21 cellular contexts compared by ENCODE assay signal in genomic region chr16:79362312-79362970, GRCh38.
A peak's percentile ranks its signal among the peaks of the same experiment; 100 is the strongest.
DNase-seq lines count a peak whose midpoint lies in the region; ATAC-seq, FAIRE-seq and TF ChIP-seq lines count a peak whose summit lies in the region.
"Had no signal": no experiment of that assay in that cellular context is flagged by ENCODE, and none has a peak within 500 bp of the region (broad histone marks: within the 10 kb centered on the region; RNA-seq: fewer than 3 reads in every experiment).

No MANE protein-coding gene starts in this region.

- no peak overlapping the region for H3K4me3 Mint-ChIP-seq in activated CD4-positive, alpha-beta T cell treated with anti-CD3 and anti-CD28 coated beads, Interleukin-2, amount 10 ng/mL, durations not matched to agents 24 days and 14 days
- H3K4me3 Mint-ChIP-seq in stimulated activated effector memory CD8-positive, alpha-beta T cell treated with anti-CD3 and anti-CD28 coated beads, Interleukin-12 subunit alpha, Interleukin-12 subunit beta, amount 100 ng/mL, for 72 hours: peak overlapping the region; percentile 9

- H3K27ac ChIP-seq in testis: no peak overlapping the region
- H3K27ac ChIP-seq: C4-2B, GM23248, RWPE1, SJCRH30 had no signal

- peaks cover 19% of the 10 kb centered on the region for H3K27me3 Mint-ChIP-seq in activated CD4-positive, alpha-beta T cell treated with anti-CD3 and anti-CD28 coated beads, Interleukin-2, amount 10 ng/mL, durations not matched to agents 24 days and 14 days

- H3K27me3 ChIP-seq in bronchial epithelial cell (ENCODE audit: control insufficient read depth, insufficient read depth, low read length) (no peaks in the 10 kb centered on the region), testis (no peaks in the 10 kb centered on the region)
- H3K27me3 ChIP-seq: SJCRH30 had no signal

- peaks cover 11% of the 10 kb centered on the region for H3K9me3 Mint-ChIP-seq in activated CD4-positive, alpha-beta T cell treated with anti-CD3 and anti-CD28 coated beads, Interleukin-2, amount 10 ng/mL, durations not matched to agents 24 days and 14 days
- H3K9me3 Mint-ChIP-seq in stimulated activated effector memory CD8-positive, alpha-beta T cell treated with anti-CD3 and anti-CD28 coated beads, Interleukin-12 subunit alpha, Interleukin-12 subunit beta, amount 100 ng/mL, for 72 hours: no peaks in the 10 kb centered on the region

- no peaks in the 10 kb centered on the region for H3K36me3 ChIP-seq in bronchial epithelial cell (ENCODE audit: control insufficient read depth, insufficient read depth, low read length)
- H3K36me3 ChIP-seq in testis (ENCODE audit: low read depth, missing control alignments): no peaks in the 10 kb centered on the region
- H3K36me3 ChIP-seq: SJCRH30 had no signal

- H3K4me3 ChIP-seq in bronchial epithelial cell (ENCODE audit: low read depth, low read length) (no peak overlapping the region), testis (no peak overlapping the region)
- H3K4me3 ChIP-seq: GM23248, SJCRH30 had no signal

- ATAC-seq in stimulated activated effector memory CD8-positive, alpha-beta T cell treated with anti-CD3 and anti-CD28 coated beads, Interleukin-12 subunit alpha, Interleukin-12 subunit beta, amount 100 ng/mL, for 72 hours: no peak

- WGBS in testis, 2 donors: 93 to 94% methylated on average over 7 of the region's 7 CpGs

- intact Hi-C loops in activated CD4-positive, alpha-beta T cell treated with anti-CD3 and anti-CD28 coated beads, Interleukin-2, amount 10 ng/mL, durations not matched to agents 24 days and 14 days (cut with micrococcal nuclease): no loop called here
- intact Hi-C loops in testis (cut with DNase I; ENCODE audit: low total_unique reads): no loop called here

- H3K4me1 Mint-ChIP-seq in activated CD4-positive, alpha-beta T cell treated with anti-CD3 and anti-CD28 coated beads, Interleukin-2, amount 10 ng/mL, durations not matched to agents 24 days and 14 days: peaks cover 9% of the 10 kb centered on the region
- peaks cover 47% of the 10 kb centered on the region for H3K4me1 Mint-ChIP-seq in stimulated activated effector memory CD8-positive, alpha-beta T cell treated with anti-CD3 and anti-CD28 coated beads, Interleukin-12 subunit alpha, Interleukin-12 subunit beta, amount 100 ng/mL, for 72 hours

- no peak for TF ChIP-seq POLR2A in GM12891 (IDR thresholded peaks at IDR 0.05; ENCODE audit: low read depth, low read length)
- TF ChIP-seq POLR2A in testis (IDR thresholded peaks at IDR 0.05): no peak

- no peaks in the 10 kb centered on the region for H3K9me3 ChIP-seq in testis
- H3K9me3 ChIP-seq: SJCRH30 had no signal

- H3K4me1 ChIP-seq in testis: no peaks in the 10 kb centered on the region
- H3K4me1 ChIP-seq: SJCRH30 had no signal

- no peak for FAIRE-seq in bronchial epithelial cell (lab: Jason Lieb, UNC)
- FAIRE-seq in GM12891 (lab: Jason Lieb, UNC): no peak
- FAIRE-seq: G401.6, GM12892, GM19239 had no signal

- TF ChIP-seq CTCF in bronchial epithelial cell (IDR thresholded peaks at IDR 0.05; ENCODE audit: insufficient read depth, low read length, severe bottlenecking) (no peak), testis (IDR thresholded peaks at IDR 0.05) (no peak)

- H3K27ac Mint-ChIP-seq in activated CD4-positive, alpha-beta T cell treated with anti-CD3 and anti-CD28 coated beads, Interleukin-2, amount 10 ng/mL, durations not matched to agents 24 days and 14 days: no peak overlapping the region
- H3K27ac Mint-ChIP-seq in stimulated activated effector memory CD8-positive, alpha-beta T cell treated with anti-CD3 and anti-CD28 coated beads, Interleukin-12 subunit alpha, Interleukin-12 subunit beta, amount 100 ng/mL, for 72 hours: no peak overlapping the region

- no peaks in the 10 kb centered on the region for H3K36me3 Mint-ChIP-seq in activated CD4-positive, alpha-beta T cell treated with anti-CD3 and anti-CD28 coated beads, Interleukin-2, amount 10 ng/mL, durations not matched to agents 24 days and 14 days (ENCODE audit: low read depth)
- H3K36me3 Mint-ChIP-seq in stimulated activated effector memory CD8-positive, alpha-beta T cell treated with anti-CD3 and anti-CD28 coated beads, Interleukin-12 subunit alpha, Interleukin-12 subunit beta, amount 100 ng/mL, for 72 hours: no peaks in the 10 kb centered on the region

- peak; percentile 60 for DNase-seq in activated CD4-positive, alpha-beta T cell treated with anti-CD3 and anti-CD28 coated beads, Interleukin-2, amount 10 ng/mL, durations not matched to agents 24 days and 14 days
- no peak for DNase-seq in activated CD4-positive, alpha-beta T cell treated with anti-CD3 and anti-CD28 coated beads for 1 hour
- DNase-seq in bronchial epithelial cell (ENCODE audit: low read depth) (peak; percentile 37), kidney glomerular epithelial cell (lab: John Stamatoyannopoulos, UW) (peak; percentile 28), GM12891 (ENCODE audit: insufficient read length, low spot score) (no peak), testis (no peak), NCI-H748 (lab: John Stamatoyannopoulos, UW; ENCODE audit: unreplicated experiment) (no peak)
- no peak for DNase-seq in stimulated activated effector memory CD8-positive, alpha-beta T cell treated with anti-CD3 and anti-CD28 coated beads, Interleukin-12 subunit alpha, Interleukin-12 subunit beta, amount 100 ng/mL, for 72 hours (ENCODE audit: low spot score in 2 of 2)
- DNase-seq: 8988T, DMS79 treated with DMSO at 0.1 percent for 48 hours, GM23248, NCI-H1436, NCI-H2081, NCI-H524, OCI-M1, SJCRH30 had no signal

TF ChIP-seq in GM12891, 5 proteins besides CTCF, POLR2A, EP300 and RAD21:
- TF ChIP-seq TAF1 (IDR thresholded peaks at IDR 0.05; ENCODE audit: low read depth, low read length) (no peak), SPI1 (IDR thresholded peaks at IDR 0.05; ENCODE audit: low read depth, low read length) (no peak), POU2F2 (IDR thresholded peaks at IDR 0.05; ENCODE audit: low read depth, low read length) (no peak), PAX5 (IDR thresholded peaks at IDR 0.05; ENCODE audit: insufficient read depth, low read length, severe bottlenecking) (no peak), POLR2AphosphoS5 (IDR thresholded peaks at IDR 0.05; ENCODE audit: low read depth, low read length) (no peak)

Comparison
In these comparisons a context has a peak if more than half of its experiments do, and no peak if none do; other contexts are left out.
1. DNase-seq: peak in activated CD4-positive, alpha-beta T cell treated with anti-CD3 and anti-CD28 coated beads, Interleukin-2, amount 10 ng/mL, durations not matched to agents 24 days and 14 days (single experiment), bronchial epithelial cell (single experiment) and kidney glomerular epithelial cell (single experiment); none in activated CD4-positive, alpha-beta T cell treated with anti-CD3 and anti-CD28 coated beads for 1 hour (single experiment), stimulated activated effector memory CD8-positive, alpha-beta T cell treated with anti-CD3 and anti-CD28 coated beads, Interleukin-12 subunit alpha, Interleukin-12 subunit beta, amount 100 ng/mL, for 72 hours (0 of 2), GM12891 (single experiment), testis (single experiment) and NCI-H748 (single experiment).